16 cellular contexts compared by ENCODE assay signal in the genomic region with DNA sequence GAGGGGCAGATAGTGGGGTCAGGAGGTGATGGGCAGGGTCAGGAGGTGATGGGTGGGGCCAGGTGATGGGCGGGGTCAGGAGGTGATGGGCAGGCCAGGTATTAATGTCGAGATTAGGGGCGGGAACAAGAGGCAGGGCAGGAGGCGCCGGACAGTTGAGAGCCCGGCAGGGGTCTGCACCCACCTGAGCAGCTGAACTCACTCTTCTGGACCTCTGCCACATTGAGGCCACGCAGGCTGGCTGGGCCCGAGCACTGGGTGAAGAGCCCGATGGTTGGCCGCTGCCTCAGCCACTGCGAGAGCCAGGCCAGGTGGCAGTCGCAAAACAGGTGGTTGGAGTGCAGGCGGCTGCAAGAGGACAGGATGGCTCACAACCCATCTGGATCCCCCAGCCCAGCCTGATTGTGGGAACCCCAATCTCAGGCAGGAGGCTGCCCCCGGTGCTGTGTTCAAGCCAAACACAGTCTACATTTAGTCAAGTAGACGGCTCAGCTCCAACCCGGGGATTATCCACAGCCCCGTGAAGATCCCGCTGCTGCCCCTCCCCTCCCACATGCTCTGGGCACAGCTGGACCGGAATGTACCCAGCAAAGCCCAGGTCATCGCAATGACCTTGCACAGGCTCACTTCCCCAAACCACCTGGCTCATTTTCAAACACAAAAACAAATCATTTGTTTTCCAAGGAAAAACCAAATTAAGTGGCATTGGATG.
DNase-seq lines count a peak whose midpoint lies in the region; ATAC-seq and TF ChIP-seq lines count a peak whose summit lies in the region.
"Had no signal": no experiment of that assay in that cellular context is flagged by ENCODE, and none has a peak within 500 bp of the region (broad histone marks: within the 10 kb centered on the region; RNA-seq: fewer than 3 reads in every experiment).

No MANE protein-coding gene starts in this region.

- no peaks in the 10 kb centered on the region for H3K79me2 ChIP-seq in osteoblast (ENCODE audit: insufficient read depth, low read length)

- intact Hi-C loops in adrenal gland (cut with DNase I), result no loop called here
- intact Hi-C loops in dorsolateral prefrontal cortex (cut with DNase I), result no loop called here

- H3K27me3 ChIP-seq in adrenal gland, result no peaks in the 10 kb centered on the region
- no peaks in the 10 kb centered on the region for H3K27me3 ChIP-seq in dorsolateral prefrontal cortex
- peaks cover 4% of the 10 kb centered on the region for H3K27me3 ChIP-seq in osteoblast (ENCODE audit: insufficient read depth, low read length)
- no peaks in the 10 kb centered on the region for H3K27me3 ChIP-seq in SJCRH30
- H3K27me3 ChIP-seq: BE2C had no signal

- H4K20me1 ChIP-seq in osteoblast (ENCODE audit: insufficient read depth, low read length), result no peaks in the 10 kb centered on the region

- H3K27ac ChIP-seq in adrenal gland (no peak overlapping the region), dorsolateral prefrontal cortex (peak overlapping the region in 38 of 59 donors; percentile 1 to 84 (median 56)), osteoblast (ENCODE audit: low read depth, low read length) (no peak overlapping the region), SJCRH30 (no peak overlapping the region)
- H3K27ac ChIP-seq: C4-2B had no signal

- peak in 5 of 7 donors; percentile 25 to 57 (median 29) for DNase-seq in adrenal gland
- peak in 1 of 10 donors; percentile 35 for DNase-seq in dorsolateral prefrontal cortex
- peak; percentile 59 for DNase-seq in osteoblast (ENCODE audit: insufficient read length, low spot score, missing footprints)
- DNase-seq in SJCRH30, result no peak
- DNase-seq: BE2C; CD4-positive, alpha-beta memory T cell; DMS153; DMS79 treated with DMSO at 0.1 percent for 48 hours; EL; GOT3; HCEC 1CT; IMR-90 had no signal

- WGBS in adrenal gland, 4 donors, result 60 to 74% (median 67%) methylated on average over 12 to 20 of the region's 20 CpGs

- H3K4me3 ChIP-seq in adrenal gland (no peak overlapping the region), dorsolateral prefrontal cortex (no peak overlapping the region), osteoblast (ENCODE audit: insufficient read depth, low read length) (no peak overlapping the region), SJCRH30 (no peak overlapping the region)
- H3K4me3 ChIP-seq: A549 had no signal

- H2AFZ ChIP-seq in osteoblast (ENCODE audit: low read length), result no peak overlapping the region

- H3K36me3 ChIP-seq in adrenal gland (replicated peaks in 1 of 2), result no peaks in the 10 kb centered on the region
- no peaks in the 10 kb centered on the region for H3K36me3 ChIP-seq in osteoblast (ENCODE audit: insufficient read depth, low read length)
- H3K36me3 ChIP-seq in SJCRH30, result no peaks in the 10 kb centered on the region
- H3K36me3 ChIP-seq: BE2C had no signal

- no peak for TF ChIP-seq POLR2A in adrenal gland (IDR thresholded peaks at IDR 0.05)

- no peak overlapping the region for H3K4me2 ChIP-seq in osteoblast (ENCODE audit: insufficient read depth, low read length)
- H3K4me2 ChIP-seq: A549 had no signal

- ATAC-seq in HG03159 (IDR thresholded peaks at IDR 0.05; ENCODE audit: unreplicated experiment) (no peak), GM21367 (IDR thresholded peaks at IDR 0.05; ENCODE audit: unreplicated experiment) (no peak)
- ATAC-seq: A549 had no signal

- TF ChIP-seq CTCF in adrenal gland (IDR thresholded peaks at IDR 0.05) (no peak), dorsolateral prefrontal cortex (IDR thresholded peaks at IDR 0.05 in 54 of 56, conservative IDR thresholded peaks at IDR 0.05 in 2 of 56; ENCODE audit: low read depth in 1 of 56, partially characterized antibody in 56 of 56) (no peak), osteoblast (IDR thresholded peaks at IDR 0.05; ENCODE audit: extremely low read depth, low read depth, low read length) (no peak)

- no peaks in the 10 kb centered on the region for H3K9me3 ChIP-seq in adrenal gland (replicated peaks in 1 of 3)
- H3K9me3 ChIP-seq in osteoblast (ENCODE audit: low read depth, low read length), result no peaks in the 10 kb centered on the region
- H3K9me3 ChIP-seq in SJCRH30 (replicated peaks), result no peaks in the 10 kb centered on the region
- H3K9me3 ChIP-seq: A549, BE2C had no signal

- no peaks in the 10 kb centered on the region for H3K4me1 ChIP-seq in adrenal gland (replicated peaks in 1 of 2)
- no peaks in the 10 kb centered on the region for H3K4me1 ChIP-seq in osteoblast (ENCODE audit: insufficient read depth, low read length)
- no peaks in the 10 kb centered on the region for H3K4me1 ChIP-seq in SJCRH30
- H3K4me1 ChIP-seq: BE2C had no signal

Comparison
In these comparisons a context has a peak if more than half of its experiments do, and no peak if none do; other contexts are left out.
1. DNase-seq: peak in adrenal gland (5 of 7) and osteoblast (single experiment); none in SJCRH30 (0 of 2).
2. H3K27ac ChIP-seq: peak in dorsolateral prefrontal cortex (38 of 59); none in adrenal gland (0 of 5), osteoblast (single experiment) and SJCRH30 (single experiment).